In the genomic region with DNA sequence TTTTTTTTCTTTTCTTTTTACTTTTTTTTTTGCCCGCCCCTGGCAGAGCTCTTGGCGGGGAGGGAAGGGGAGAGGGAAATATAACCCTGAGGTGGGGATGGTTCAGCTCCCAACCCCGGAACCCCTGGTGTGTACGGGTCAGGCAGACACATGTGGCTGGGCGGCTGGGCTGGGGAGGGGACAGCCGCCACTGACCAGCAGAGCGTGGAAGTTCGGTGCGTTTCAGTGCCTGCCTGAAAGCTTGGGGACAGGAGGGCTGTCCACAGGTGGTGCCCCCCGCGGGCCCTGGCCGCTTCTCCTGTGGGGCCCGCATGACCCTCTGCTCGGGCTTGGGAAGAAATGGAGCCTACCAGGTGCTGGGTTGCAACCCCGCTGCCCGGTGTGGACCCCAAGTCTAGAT, we compare ENCODE assay signal across 21 cellular contexts. TPM values are rescaled to one million over a fixed set of nuclear protein-coding genes. Genes with fewer than 3 reads are reported as not detected.
DNase-seq lines count a peak whose midpoint lies in the region; ATAC-seq and TF ChIP-seq lines count a peak whose summit lies in the region.
"Had no signal": no experiment of that assay in that cellular context is flagged by ENCODE, and none has a peak within 500 bp of the region (broad histone marks: within the 10 kb centered on the region; RNA-seq: fewer than 3 reads in every experiment).

No MANE protein-coding gene starts in this region.

- no peak overlapping the region for H3K4me3 Mint-ChIP-seq in Calu3 (ENCODE audit: low read depth, unreplicated experiment)
- no peak overlapping the region for H3K4me3 Mint-ChIP-seq in natural killer cell treated with Interleukin-12 subunit alpha and Interleukin-12 subunit beta and Interleukin-15 and Interleukin-18, amount 100 ng/mL, for 72 hours
- H3K4me3 Mint-ChIP-seq: CD4-positive, alpha-beta T cell; T-cell had no signal

- H3K4me3 ChIP-seq in OCI-LY7 (ENCODE audit: low read depth, low read length, poor library complexity, severe bottlenecking), result no peak overlapping the region
- no peak overlapping the region for H3K4me3 ChIP-seq in mammary epithelial cell (replicated peaks in 1 of 3; ENCODE audit: insufficient read depth in 1 of 3, low read depth in 2 of 3, low read length in 3 of 3)
- H3K4me3 ChIP-seq in gastrocnemius medialis, result no peak overlapping the region
- H3K4me3 ChIP-seq: BLaER1, SJCRH30 had no signal

- BruUV-seq in Calu3 (replicated peaks; lab: Mats Ljungman, UMichigan) (TSS peak; percentile 92), OCI-LY7 (replicated peaks; lab: Mats Ljungman, UMichigan) (TSS peak; percentile 97), mammary epithelial cell (replicated peaks; lab: Mats Ljungman, UMichigan) (TSS peak; percentile 87)

- intact Hi-C loops in Calu3 (cut with micrococcal nuclease; ENCODE audit: unreplicated experiment) (no loop called here), OCI-LY7 (cut with micrococcal nuclease; ENCODE audit: unreplicated experiment) (no loop called here), mammary epithelial cell (cut with micrococcal nuclease) (no loop called here), gastrocnemius medialis (cut with DNase I; ENCODE audit: low total_unique reads) (no loop called here)

- ATAC-seq in gastrocnemius medialis, result no peak
- no peak for ATAC-seq in natural killer cell treated with Interleukin-12 subunit alpha and Interleukin-12 subunit beta and Interleukin-15 and Interleukin-18, amount 100 ng/mL, for 72 hours
- ATAC-seq: T-cell had no signal

- H4K20me1 ChIP-seq in OCI-LY7 (ENCODE audit: insufficient read depth, low read length) (no peaks in the 10 kb centered on the region), mammary epithelial cell (ENCODE audit: insufficient read depth, low read length) (no peaks in the 10 kb centered on the region)
- H4K20me1 ChIP-seq: BLaER1 had no signal

- no peak overlapping the region for H3K27ac Mint-ChIP-seq in Calu3 (ENCODE audit: unreplicated experiment)
- no peak overlapping the region for H3K27ac Mint-ChIP-seq in natural killer cell treated with Interleukin-12 subunit alpha and Interleukin-12 subunit beta and Interleukin-15 and Interleukin-18, amount 100 ng/mL, for 72 hours
- H3K27ac Mint-ChIP-seq: CD4-positive, alpha-beta T cell; T-cell had no signal

- TF ChIP-seq CTCF in Calu3 (IDR thresholded peaks at IDR 0.05; ENCODE audit: unreplicated experiment) (no peak), OCI-LY7 (conservative IDR thresholded peaks at IDR 0.05; ENCODE audit: low read length) (no peak), mammary epithelial cell (conservative IDR thresholded peaks at IDR 0.05 in 1 of 2, IDR thresholded peaks at IDR 0.05 in 1 of 2; ENCODE audit: extremely low read depth in 1 of 2, insufficient read depth in 1 of 2, low read depth in 1 of 2, low read length in 2 of 2) (no peak), gastrocnemius medialis (IDR thresholded peaks at IDR 0.05 in 4 of 5, conservative IDR thresholded peaks at IDR 0.05 in 1 of 5) (no peak)

- 89% methylated on average over 16 of the region's 16 CpGs for WGBS in mammary epithelial cell (ENCODE audit: low coverage, missing lambda C conversion rate)

- H3K4me1 ChIP-seq in OCI-LY7 (ENCODE audit: insufficient read depth, low read length, poor library complexity, severe bottlenecking), result no peaks in the 10 kb centered on the region
- H3K4me1 ChIP-seq in mammary epithelial cell (ENCODE audit: insufficient read depth, low read length), result peaks cover 10% of the 10 kb centered on the region
- peaks cover 22 to 25% of the 10 kb centered on the region in 2 donors for H3K4me1 ChIP-seq in gastrocnemius medialis

- no peaks in the 10 kb centered on the region for H3K4me1 Mint-ChIP-seq in Calu3 (ENCODE audit: low read depth, unreplicated experiment)
- H3K4me1 Mint-ChIP-seq in natural killer cell treated with Interleukin-12 subunit alpha and Interleukin-12 subunit beta and Interleukin-15 and Interleukin-18, amount 100 ng/mL, for 72 hours (ENCODE audit: low read depth in 2 of 2), result no peaks in the 10 kb centered on the region

- TF ChIP-seq POLR2A in gastrocnemius medialis (IDR thresholded peaks at IDR 0.05), result no peak

- CTCF ChIA-PET in Calu3 (lab: Charles Lee) (no interaction called here), OCI-LY7 (lab: Charles Lee; ENCODE audit: unreplicated experiment) (no interaction called here), mammary epithelial cell (lab: Charles Lee; ENCODE audit: low non-redundant PET) (no interaction called here)

- H3K27me3 Mint-ChIP-seq in Calu3 (ENCODE audit: unreplicated experiment), result no peaks in the 10 kb centered on the region
- H3K27me3 Mint-ChIP-seq in natural killer cell treated with Interleukin-12 subunit alpha and Interleukin-12 subunit beta and Interleukin-15 and Interleukin-18, amount 100 ng/mL, for 72 hours, result no peaks in the 10 kb centered on the region
- H3K27me3 Mint-ChIP-seq: CD4-positive, alpha-beta T cell; T-cell had no signal

- H3K27me3 ChIP-seq in mammary epithelial cell (ENCODE audit: insufficient read depth, low read length), result no peaks in the 10 kb centered on the region
- no peaks in the 10 kb centered on the region for H3K27me3 ChIP-seq in gastrocnemius medialis
- H3K27me3 ChIP-seq: BLaER1, SJCRH30 had no signal

- H3K36me3 ChIP-seq in OCI-LY7 (ENCODE audit: insufficient read depth, low read length) (peaks cover 25% of the 10 kb centered on the region), mammary epithelial cell (ENCODE audit: insufficient read depth, low read length) (peaks cover 14% of the 10 kb centered on the region), gastrocnemius medialis (peaks cover 0 to 37% of the 10 kb centered on the region in 2 donors)

- H3K9ac ChIP-seq in mammary epithelial cell (ENCODE audit: insufficient read depth, low read length), result no peak overlapping the region
- H3K9ac ChIP-seq: BLaER1 had no signal

- no peak overlapping the region for H3K4me2 ChIP-seq in OCI-LY7 (ENCODE audit: low read length)
- no peak overlapping the region for H3K4me2 ChIP-seq in mammary epithelial cell (ENCODE audit: insufficient read depth, low read depth, low read length)
- H3K4me2 ChIP-seq: BLaER1 had no signal

- H3K27ac ChIP-seq in OCI-LY7 (ENCODE audit: low read depth, low read length, poor library complexity, severe bottlenecking) (no peak overlapping the region), mammary epithelial cell (ENCODE audit: insufficient read depth, low read depth, low read length) (no peak overlapping the region), gastrocnemius medialis (peak overlapping the region; percentile 63 to 90 (median 72))
- H3K27ac ChIP-seq: BLaER1, SJCRH30 had no signal

- H3K36me3 Mint-ChIP-seq in Calu3 (ENCODE audit: insufficient read depth, unreplicated experiment), result peaks cover 17% of the 10 kb centered on the region
- no peaks in the 10 kb centered on the region for H3K36me3 Mint-ChIP-seq in natural killer cell treated with Interleukin-12 subunit alpha and Interleukin-12 subunit beta and Interleukin-15 and Interleukin-18, amount 100 ng/mL, for 72 hours

- no peaks in the 10 kb centered on the region for H3K9me2 ChIP-seq in OCI-LY7 (ENCODE audit: insufficient read depth, low read length)

- H3K9me3 ChIP-seq in OCI-LY7 (ENCODE audit: low read length) (no peaks in the 10 kb centered on the region), mammary epithelial cell (replicated peaks; ENCODE audit: insufficient read depth, low read length) (no peaks in the 10 kb centered on the region), gastrocnemius medialis (no peaks in the 10 kb centered on the region)
- H3K9me3 ChIP-seq: BLaER1, SJCRH30 had no signal

- H3K9me3 Mint-ChIP-seq in Calu3 (ENCODE audit: low read depth, unreplicated experiment), result no peaks in the 10 kb centered on the region
- no peaks in the 10 kb centered on the region for H3K9me3 Mint-ChIP-seq in natural killer cell treated with Interleukin-12 subunit alpha and Interleukin-12 subunit beta and Interleukin-15 and Interleukin-18, amount 100 ng/mL, for 72 hours
- H3K9me3 Mint-ChIP-seq: CD4-positive, alpha-beta T cell; T-cell had no signal

- dilution Hi-C loops in mammary epithelial cell (cut with HindIII; ENCODE audit: low sequenced_read_pairs), result no loop called here

- H2AFZ ChIP-seq in OCI-LY7 (ENCODE audit: low read length), result no peak overlapping the region
- H2AFZ ChIP-seq in mammary epithelial cell (ENCODE audit: low read depth, low read length), result no peak overlapping the region

- DNase-seq in Calu3 (no peak), OCI-LY7 (ENCODE audit: low spot score) (no peak), mammary epithelial cell (no peak), gastrocnemius medialis (no peak), NCI-H510A treated with DMSO at 0.1 percent for 48 hours (lab: John Stamatoyannopoulos, UW) (no peak), hippocampal formation (lab: John Stamatoyannopoulos, UW) (no peak)
- DNase-seq in natural killer cell treated with Interleukin-12 subunit alpha and Interleukin-12 subunit beta and Interleukin-15 and Interleukin-18, amount 100 ng/mL, for 72 hours (ENCODE audit: low spot score), result no peak
- DNase-seq: ACHN; CD4-positive, alpha-beta T cell; COR-L47; GOT3; HCEC 1CT; Karpas-422; NCI-H1694 treated with DMSO at 0.1 percent for 48 hours; NCI-H2081 treated with DMSO at 0.1 percent for 48 hours; NCI-H2171 treated with DMSO at 0.1 percent for 48 hours; NCI-H526; OCI-M1; SJCRH30; T-cell had no signal

- in situ Hi-C loops in mammary epithelial cell (cut with MboI; ENCODE audit: low sequenced_read_pairs in 2 of 2) (no loop called here), gastrocnemius medialis (cut with MboI; ENCODE audit: low sequenced_read_pairs in 4 of 4) (no loop called here)

- H3K79me2 ChIP-seq in OCI-LY7 (ENCODE audit: insufficient read depth, low read depth, low read length), result no peaks in the 10 kb centered on the region
- H3K79me2 ChIP-seq in mammary epithelial cell (ENCODE audit: insufficient read depth, low read length), result no peaks in the 10 kb centered on the region

- POLR2A ChIA-PET in OCI-LY7 (lab: Charles Lee), result no interaction called here

RNA-seq across cellular contexts. Expression of a gene that starts 5.2 kb away (rescaled TPM):
- total RNA-seq in Calu3 (2022) (77.1 and 81.2 TPM in 2 replicates), OCI-LY7 (2022) (65.0 and 77.3 TPM in 2 replicates), mammary epithelial cell (100 to 1,000 TPM in 1 of 2 donors, 10 to 100 TPM in 1; 57.7 to 105 TPM), gastrocnemius medialis (10 to 100 TPM in 2 of 4 donors, 1 to 10 TPM in 2; 8.0 to 12.9 (median 10.1) TPM)
- 73.3 and 76.0 TPM in 2 replicates for total RNA-seq in OCI-LY7 (2014; rRNA removed; shearing (Covaris generic))
- 172 TPM for polyA plus RNA-seq in mammary epithelial cell
- polyA minus RNA-seq in mammary epithelial cell, result 70.4 TPM
- total RNA-seq in natural killer cell treated with Interleukin-12 subunit alpha and Interleukin-12 subunit beta and Interleukin-15 and Interleukin-18, amount 100 ng/mL, for 72 hours, result 100 to 1,000 TPM; 107 to 195 TPM

RNA-seq across cellular contexts. Expression of a gene that starts 36.0 kb away (rescaled TPM):
- total RNA-seq in Calu3 (2022) (4.3 and 5.3 TPM in 2 replicates), OCI-LY7 (2022) (22.7 and 24.3 TPM in 2 replicates), mammary epithelial cell (1 to 10 TPM; 2.3 to 7.3 TPM), gastrocnemius medialis (1 to 10 TPM; 1.3 to 2.9 (median 1.7) TPM)
- total RNA-seq in OCI-LY7 (2014; rRNA removed; shearing (Covaris generic)), result 9.0 and 10.0 TPM in 2 replicates
- 4.6 TPM for polyA plus RNA-seq in mammary epithelial cell
- 1.1 TPM for polyA minus RNA-seq in mammary epithelial cell
- total RNA-seq in natural killer cell treated with Interleukin-12 subunit alpha and Interleukin-12 subunit beta and Interleukin-15 and Interleukin-18, amount 100 ng/mL, for 72 hours, result 10 to 100 TPM in 1 of 2 donors, 1 to 10 TPM in 1; 8.3 to 10.3 TPM

RNA-seq across cellular contexts. Expression of a gene that starts 48.3 kb away (rescaled TPM):
- total RNA-seq in Calu3 (2022), result 52.2 and 59.2 TPM in 2 replicates
- total RNA-seq in OCI-LY7 (2014; rRNA removed; shearing (Covaris generic)), result 25.5 and 40.2 TPM in 2 replicates
- 56.7 and 63.8 TPM in 2 replicates for total RNA-seq in OCI-LY7 (2022)
- total RNA-seq in mammary epithelial cell, result 100 to 1,000 TPM; 156 to 242 TPM
- 31.5 TPM for polyA plus RNA-seq in mammary epithelial cell
- polyA minus RNA-seq in mammary epithelial cell, result 95.5 TPM
- total RNA-seq in gastrocnemius medialis, result 100 to 1,000 TPM in 3 of 4 donors, 10 to 100 TPM in 1; 92.6 to 208 (median 148) TPM
- 100 to 1,000 TPM; 125 to 175 TPM for total RNA-seq in natural killer cell treated with Interleukin-12 subunit alpha and Interleukin-12 subunit beta and Interleukin-15 and Interleukin-18, amount 100 ng/mL, for 72 hours

Comparison
In these comparisons a context has a peak if more than half of its experiments do, and no peak if none do; other contexts are left out.
1. H3K27ac ChIP-seq: peak in gastrocnemius medialis (4 of 4); none in OCI-LY7 (single experiment) and mammary epithelial cell (single experiment).